8 cellular contexts compared by ENCODE assay signal in the genomic region with DNA sequence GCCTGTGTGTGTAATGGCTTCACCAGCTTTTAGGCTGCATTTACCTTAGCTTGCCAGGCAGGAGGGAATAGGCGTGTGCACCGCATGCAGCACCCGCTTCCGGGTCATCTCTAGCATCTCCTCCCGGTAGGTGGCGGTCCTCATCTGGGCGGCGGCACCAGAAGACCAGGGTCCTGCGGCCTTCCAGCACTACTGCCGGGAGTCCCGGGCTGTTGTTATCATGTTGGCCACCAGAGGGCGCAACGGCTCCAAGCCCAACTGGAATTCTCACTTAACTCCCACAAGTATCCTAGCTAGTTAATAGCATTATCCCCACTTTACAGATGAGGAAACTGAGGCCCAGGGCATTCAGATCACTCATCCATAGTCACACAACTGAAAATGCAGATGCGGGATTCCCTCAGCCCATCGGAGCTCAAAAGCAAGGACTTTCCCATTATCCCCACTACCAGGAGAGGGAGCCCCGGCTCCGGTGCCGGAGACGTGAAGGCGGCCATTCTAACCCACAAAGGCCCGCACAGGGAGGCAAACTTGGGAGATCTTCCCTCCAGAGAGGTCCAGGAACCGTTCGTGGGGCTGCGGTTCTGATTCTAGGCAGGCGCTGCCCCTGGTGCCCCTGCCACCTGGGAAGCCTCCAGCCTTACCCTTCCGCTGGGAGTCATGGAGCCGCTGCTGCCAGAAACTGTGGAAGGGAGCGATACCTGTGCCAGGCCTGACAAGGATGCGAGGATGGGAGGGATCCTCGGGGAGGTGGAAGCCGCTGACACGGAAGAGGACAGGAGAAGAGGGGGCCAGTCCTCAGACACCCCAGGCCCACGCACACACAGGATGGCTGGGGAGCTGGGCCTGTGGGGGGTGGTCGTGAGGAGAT. TPM values are rescaled to one million over a fixed set of nuclear protein-coding genes. Genes with fewer than 3 reads are reported as not detected.
A peak's percentile ranks its signal among the peaks of the same experiment; 100 is the strongest.
DNase-seq lines count a peak whose midpoint lies in the region; ATAC-seq and TF ChIP-seq lines count a peak whose summit lies in the region.

No MANE protein-coding gene starts in this region.

- H3K9me3 ChIP-seq in left lung = no peaks in the 10 kb centered on the region

- peak; percentile 87 to 96 for TF ChIP-seq CTCF in left lung (IDR thresholded peaks at IDR 0.05)

- DNase-seq in NCI-H1436 (lab: John Stamatoyannopoulos, UW) (peak; percentile 72), NCI-H1436 treated with DMSO at 0.1 percent for 48 hours (lab: John Stamatoyannopoulos, UW) (no peak), NCI-H460 (ENCODE audit: extremely low read depth, low read depth) (peak; percentile 81), cerebellum (ENCODE audit: low spot score) (peak; percentile 47), left lung (peak; percentile 65 to 91)
- DNase-seq in activated CD4-positive, CD25-positive, alpha-beta regulatory T cell treated with anti-CD3 and anti-CD28 coated beads, Interleukin-2, amount 50 U/mL, for 72 hours = peak; percentile 75
- peak; percentile 38 for DNase-seq in stimulated activated CD8-positive, alpha-beta memory T cell treated with anti-CD3 and anti-CD28 coated beads, Interleukin-12 subunit alpha, Interleukin-12 subunit beta, amount 100 ng/mL, for 1 hour (ENCODE audit: low read depth)

- H3K27me3 ChIP-seq in left lung = no peaks in the 10 kb centered on the region

- intact Hi-C loops in left lung (cut with DNase I) = loop anchor here (5.0 to 10.0 kb wide), 2 partner anchors 100 to 102 kb away; no protein-coding TSS in a partner anchor

- no peaks in the 10 kb centered on the region for H3K4me1 ChIP-seq in left lung

- ATAC-seq in HG03060 (IDR thresholded peaks at IDR 0.05; ENCODE audit: low read depth, unreplicated experiment) = peak; percentile 59
- peak; percentile 76 for ATAC-seq in left lung

- no peak overlapping the region for H3K27ac ChIP-seq in left lung

- no peak overlapping the region for H3K4me3 ChIP-seq in left lung

- no peaks in the 10 kb centered on the region for H3K36me3 ChIP-seq in left lung

RNA-seq across cellular contexts. Expression of gene LGALS9, which starts 23.9 kb away (rescaled TPM):
- 0.14 and 0.25 TPM in 2 replicates for total RNA-seq in NCI-H460 (2014; rRNA removed; shearing (Covaris generic))
- polyA plus RNA-seq in NCI-H460 (2014; cell fraction: nucleus; rRNA removed) = 0.49 and 0.82 TPM in 2 replicates
- total RNA-seq in cerebellum (3.9 TPM), left lung (100 to 1,000 TPM in 1 of 2 donors, 10 to 100 TPM in 1; 83.3 to 149 TPM)

Comparison
In these comparisons a context has a peak if more than half of its experiments do, and no peak if none do; other contexts are left out.
1. RNA of gene LGALS9, which starts 23.9 kb away (total RNA-seq): 83.3 to 149 TPM in left lung; 3.9 TPM in cerebellum (single experiment) and 0.14 to 0.25 TPM in NCI-H460; every median in the first group is over 10 times any median in the second.